ENCODE assay signal across 8 cellular contexts in genomic region chr7:192035-192649, GRCh38. TPM values are rescaled to one million over a fixed set of nuclear protein-coding genes. Genes with fewer than 3 reads are reported as not detected.
A peak's percentile ranks its signal among the peaks of the same experiment; 100 is the strongest.
DNase-seq lines count a peak whose midpoint lies in the region; ATAC-seq and TF ChIP-seq lines count a peak whose summit lies in the region.

Gene FAM20C, plus strand, starts transcription at chr7:192571. Its CDS starts 629 bp downstream, at chr7:193200.

- TF ChIP-seq CTCF in right atrium auricular region (IDR thresholded peaks at IDR 0.05) (no peak), parathyroid adenoma (IDR thresholded peaks at IDR 0.05) (no peak), upper lobe of right lung (IDR thresholded peaks at IDR 0.05) (no peak)

- DNase-seq in A172 (ENCODE audit: low spot score) (peak; percentile 64), HPDE6-E6E7 (ENCODE audit: extremely low spot score) (peak; percentile 61), astrocyte of the hippocampus (ENCODE audit: low read depth, low spot score) (peak; percentile 96), right atrium auricular region (ENCODE audit: low spot score) (peak; percentile 87), upper lobe of right lung (peak; percentile 95)

- intact Hi-C loops in upper lobe of right lung (cut with DNase I) = no loop called here

- H3K79me2 ChIP-seq in parathyroid adenoma = peaks cover 3% of the 10 kb centered on the region

- H3K36me3 ChIP-seq in right atrium auricular region (peaks cover 21% of the 10 kb centered on the region), parathyroid adenoma (ENCODE audit: control insufficient read depth, insufficient read depth, low read length) (no peaks in the 10 kb centered on the region), upper lobe of right lung (peaks cover 18% of the 10 kb centered on the region)

- H3K27me3 ChIP-seq in right atrium auricular region (no peaks in the 10 kb centered on the region), parathyroid adenoma (ENCODE audit: control insufficient read depth, insufficient read depth, low read length) (no peaks in the 10 kb centered on the region), upper lobe of right lung (no peaks in the 10 kb centered on the region)

- H3K9me3 ChIP-seq in right atrium auricular region (no peaks in the 10 kb centered on the region), parathyroid adenoma (ENCODE audit: control insufficient read depth, low read length) (no peaks in the 10 kb centered on the region), upper lobe of right lung (no peaks in the 10 kb centered on the region)

- peak within 1 kb of the TSS; percentile 76 for H3K4me2 ChIP-seq in parathyroid adenoma (ENCODE audit: low read length)

- peak; percentile 67 for ATAC-seq in SK-N-SH treated with all-trans-retinoic acid at 6 μM for 48 hours
- peak; percentile 94 for ATAC-seq in upper lobe of right lung
- no peak for ATAC-seq in GM19351 (IDR thresholded peaks at IDR 0.05; ENCODE audit: unreplicated experiment)

- peak within 1 kb of the TSS; percentile 84 for H2AFZ ChIP-seq in parathyroid adenoma

- H3K9ac ChIP-seq in parathyroid adenoma = no peak within 1 kb of the TSS

- H3K4me1 ChIP-seq in right atrium auricular region = peaks cover 0 to 43% of the 10 kb centered on the region in 2 donors
- H3K4me1 ChIP-seq in parathyroid adenoma = peaks cover 6% of the 10 kb centered on the region
- H3K4me1 ChIP-seq in upper lobe of right lung = peaks cover 31% of the 10 kb centered on the region

- H3K27ac ChIP-seq in right atrium auricular region = peak within 1 kb of the TSS; percentile 85 to 97
- no peak within 1 kb of the TSS for H3K27ac ChIP-seq in parathyroid adenoma
- H3K27ac ChIP-seq in upper lobe of right lung = peak within 1 kb of the TSS; percentile 78

- H3K4me3 ChIP-seq in right atrium auricular region (peak within 1 kb of the TSS; percentile 71 to 79), parathyroid adenoma (ENCODE audit: low read depth, low read length) (peak within 1 kb of the TSS; percentile 46), upper lobe of right lung (peak within 1 kb of the TSS; percentile 73)

TF ChIP-seq in SK-N-SH treated with all-trans-retinoic acid at 6 μM for 48 hours, 23 proteins besides CTCF, POLR2A, EP300 and RAD21:
- TF ChIP-seq OSR1 (CRISPR knock-in tag; IDR thresholded peaks at IDR 0.05) (no peak), SNAI2 (CRISPR knock-in tag; IDR thresholded peaks at IDR 0.05) (no peak), ZFP30 (CRISPR knock-in tag; IDR thresholded peaks at IDR 0.05) (no peak), ZC3H10 (CRISPR knock-in tag; IDR thresholded peaks at IDR 0.05) (no peak), PPARA (CRISPR knock-in tag; IDR thresholded peaks at IDR 0.05; ENCODE audit: borderline replicate concordance) (no peak), RARB (CRISPR knock-in tag; IDR thresholded peaks at IDR 0.05) (no peak), ZNF565 (CRISPR knock-in tag; conservative IDR thresholded peaks at IDR 0.05; ENCODE audit: low read depth) (no peak), CREB5 (CRISPR knock-in tag; IDR thresholded peaks at IDR 0.05; ENCODE audit: low read depth) (no peak), GLIS3 (CRISPR knock-in tag; IDR thresholded peaks at IDR 0.05) (no peak), TOX (CRISPR knock-in tag; IDR thresholded peaks at IDR 0.05; ENCODE audit: borderline replicate concordance) (no peak), ISL1 (CRISPR knock-in tag; IDR thresholded peaks at IDR 0.05) (no peak), ZNF70 (CRISPR knock-in tag; IDR thresholded peaks at IDR 0.05) (no peak)
- TF ChIP-seq, protein P1, sequence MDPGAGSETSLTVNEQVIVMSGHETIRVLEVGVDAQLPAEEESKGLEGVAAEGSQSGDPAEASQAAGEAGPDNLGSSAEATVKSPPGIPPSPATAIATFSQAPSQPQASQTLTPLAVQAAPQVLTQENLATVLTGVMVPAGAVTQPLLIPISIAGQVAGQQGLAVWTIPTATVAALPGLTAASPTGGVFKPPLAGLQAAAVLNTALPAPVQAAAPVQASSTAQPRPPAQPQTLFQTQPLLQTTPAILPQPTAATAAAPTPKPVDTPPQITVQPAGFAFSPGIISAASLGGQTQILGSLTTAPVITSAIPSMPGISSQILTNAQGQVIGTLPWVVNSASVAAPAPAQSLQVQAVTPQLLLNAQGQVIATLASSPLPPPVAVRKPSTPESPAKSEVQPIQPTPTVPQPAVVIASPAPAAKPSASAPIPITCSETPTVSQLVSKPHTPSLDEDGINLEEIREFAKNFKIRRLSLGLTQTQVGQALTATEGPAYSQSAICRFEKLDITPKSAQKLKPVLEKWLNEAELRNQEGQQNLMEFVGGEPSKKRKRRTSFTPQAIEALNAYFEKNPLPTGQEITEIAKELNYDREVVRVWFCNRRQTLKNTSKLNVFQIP (CRISPR knock-in tag; IDR thresholded peaks at IDR 0.05; ENCODE audit: borderline replicate concordance, low read depth) = no peak

RNA-seq across cellular contexts. Expression of gene FAM20C, which starts in this region (rescaled TPM):
- total RNA-seq in A172 (2014; rRNA removed; shearing (Covaris generic)) = 27.1 and 30.2 TPM in 2 replicates
- total RNA-seq in right atrium auricular region = 10 to 100 TPM; 13.7 to 19.9 TPM
- 58.8 TPM for total RNA-seq in upper lobe of right lung
